9 cellular contexts compared by ENCODE assay signal in the genomic region with DNA sequence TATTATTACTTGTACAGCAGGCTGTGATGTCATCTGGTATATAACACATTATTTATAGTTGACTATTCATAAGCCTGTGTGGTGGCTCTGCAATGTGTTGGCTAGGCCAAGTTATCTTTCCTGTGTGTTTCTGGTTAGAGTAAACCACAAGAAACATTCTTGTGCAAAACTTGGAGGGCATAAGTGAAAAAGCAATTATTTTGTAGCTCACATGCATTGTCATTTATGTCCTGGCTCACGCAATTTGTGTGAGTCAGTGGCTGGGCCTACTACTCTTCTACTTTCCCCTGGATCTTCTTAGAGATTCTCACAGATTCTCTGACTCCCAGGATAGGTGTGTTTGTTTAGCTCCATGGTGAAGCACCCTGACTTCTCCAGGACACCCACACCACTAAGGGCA. TPM values are rescaled to one million over a fixed set of nuclear protein-coding genes. Genes with fewer than 3 reads are reported as not detected.
DNase-seq lines count a peak whose midpoint lies in the region; ATAC-seq, FAIRE-seq and TF ChIP-seq lines count a peak whose summit lies in the region.
"Had no signal": no experiment of that assay in that cellular context is flagged by ENCODE, and none has a peak within 500 bp of the region (broad histone marks: within the 10 kb centered on the region; RNA-seq: fewer than 3 reads in every experiment).

No MANE protein-coding gene starts in this region.

- no peaks in the 10 kb centered on the region for H3K27me3 Mint-ChIP-seq in natural killer cell (ENCODE audit: low read depth in 2 of 2)

- no peaks in the 10 kb centered on the region for H3K36me3 Mint-ChIP-seq in activated naive CD4-positive, alpha-beta T cell treated with anti-CD3 and anti-CD28 coated beads, Interleukin-2, amount 50 U/mL, for 72 hours
- no peaks in the 10 kb centered on the region for H3K36me3 Mint-ChIP-seq in natural killer cell

- peaks cover 0 to 4% of the 10 kb centered on the region in 2 donors for H3K9me3 Mint-ChIP-seq in activated naive CD4-positive, alpha-beta T cell treated with anti-CD3 and anti-CD28 coated beads, Interleukin-2, amount 50 U/mL, for 72 hours
- H3K9me3 Mint-ChIP-seq in natural killer cell = no peaks in the 10 kb centered on the region

- TF ChIP-seq CTCF in GM13977 (IDR thresholded peaks at IDR 0.05; ENCODE audit: extremely low read depth, insufficient read depth, missing control alignments) = no peak
- TF ChIP-seq CTCF in natural killer cell (IDR thresholded peaks at IDR 0.05) = no peak

- H3K27ac Mint-ChIP-seq in activated naive CD4-positive, alpha-beta T cell treated with anti-CD3 and anti-CD28 coated beads, Interleukin-2, amount 50 U/mL, for 72 hours = no peak overlapping the region
- peak overlapping the region; percentile 46 to 49 for H3K27ac Mint-ChIP-seq in natural killer cell

- intact Hi-C loops in natural killer cell (cut with micrococcal nuclease) = no loop called here

- peak; percentile 50 to 83 for ATAC-seq in activated naive CD4-positive, alpha-beta T cell treated with anti-CD3 and anti-CD28 coated beads, Interleukin-2, amount 50 U/mL, for 72 hours
- peak; percentile 24 to 69 (median 68) for ATAC-seq in natural killer cell

- no peak overlapping the region for H3K27ac ChIP-seq in substantia nigra (ENCODE audit: low read depth, low read length, poor library complexity, severe bottlenecking)

- no peak for TF ChIP-seq POLR2A in H54 (IDR thresholded peaks at IDR 0.05; ENCODE audit: low read depth, low read length)

- DNase-seq in GM13977 (ENCODE audit: low spot score) (peak; percentile 12), HT1080 (ENCODE audit: low read depth) (peak; percentile 67), natural killer cell (no peak), H54 (ENCODE audit: insufficient read length, low spot score) (no peak), nucleus accumbens (lab: John Stamatoyannopoulos, UW) (no peak), substantia nigra (lab: John Stamatoyannopoulos, UW) (no peak)
- DNase-seq in activated naive CD4-positive, alpha-beta T cell treated with anti-CD3 and anti-CD28 coated beads, Interleukin-2, amount 50 U/mL, for 72 hours (ENCODE audit: low spot score in 2 of 2) = no peak
- DNase-seq: NCI-H2171 had no signal

- H3K4me1 Mint-ChIP-seq in natural killer cell = peaks cover 34 to 37% of the 10 kb centered on the region in 2 donors

- in situ Hi-C loops in GM13977 (cut with MboI; ENCODE audit: low pct_unique_long_range_greater_than_20kb, low sequenced_read_pairs, unreplicated experiment) = loop anchor here (25.0 kb wide), 1 partner anchor 191 kb away; no protein-coding TSS in a partner anchor

- FAIRE-seq in H54 (lab: Jason Lieb, UNC) = no peak

- no peak overlapping the region for H3K4me3 Mint-ChIP-seq in natural killer cell

RNA-seq across cellular contexts. Expression of a gene that starts 59.3 kb away (rescaled TPM):
- 0.69 and 4.0 TPM in 2 replicates for total RNA-seq in HT1080 (2014; rRNA removed; shearing (Covaris generic))
- polyA plus RNA-seq in HT1080 (2015; cell fraction: cytosol; rRNA removed) = 0.98 and 2.4 TPM in 2 replicates
- polyA plus RNA-seq in HT1080 (2015; cell fraction: nucleus; rRNA removed) = 10.9 and 16.3 TPM in 2 replicates
- total RNA-seq in activated naive CD4-positive, alpha-beta T cell treated with anti-CD3 and anti-CD28 coated beads, Interleukin-2, amount 50 U/mL, for 72 hours = under 1 TPM; 0.41 TPM
- 10 to 100 TPM in 1 of 3 donors, 1 to 10 TPM in 2; 4.0 to 32.8 (median 6.9) TPM for total RNA-seq in natural killer cell
- total RNA-seq: myocyte had no signal

Comparison
In these comparisons a context has a peak if more than half of its experiments do, and no peak if none do; other contexts are left out.
1. DNase-seq: peak in GM13977 (single experiment) and HT1080 (single experiment); none in activated naive CD4-positive, alpha-beta T cell treated with anti-CD3 and anti-CD28 coated beads, Interleukin-2, amount 50 U/mL, for 72 hours (0 of 2), natural killer cell (single experiment), H54 (single experiment), nucleus accumbens (0 of 56) and substantia nigra (0 of 49).
2. H3K27ac Mint-ChIP-seq: peak in natural killer cell (2 of 2); none in activated naive CD4-positive, alpha-beta T cell treated with anti-CD3 and anti-CD28 coated beads, Interleukin-2, amount 50 U/mL, for 72 hours (0 of 2).